Comparison of ENCODE assay signal across 8 cellular contexts in the genomic region with DNA sequence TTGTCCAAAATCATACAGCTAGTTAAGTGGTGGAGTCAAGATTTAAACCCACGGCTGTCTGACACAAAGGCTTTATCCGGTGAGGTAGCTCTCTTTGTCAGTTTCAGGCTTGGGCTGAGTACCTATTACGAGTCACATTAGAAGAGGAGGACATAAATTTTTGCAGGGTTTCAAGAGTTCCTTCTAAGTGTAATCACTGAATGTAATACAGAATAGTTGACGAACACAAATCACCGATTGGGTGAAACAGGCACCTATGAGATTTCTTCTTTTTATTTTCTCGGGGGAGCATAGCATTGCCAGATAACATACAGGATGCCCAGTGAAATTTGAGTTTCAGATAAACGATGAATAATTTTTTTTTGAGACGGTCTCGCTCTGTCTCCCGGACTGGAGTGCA. TPM values are rescaled to one million over a fixed set of nuclear protein-coding genes. Genes with fewer than 3 reads are reported as not detected.
DNase-seq lines count a peak whose midpoint lies in the region; ATAC-seq and TF ChIP-seq lines count a peak whose summit lies in the region.

No MANE protein-coding gene starts in this region.

- H3K36me3 ChIP-seq in thyroid gland = no peaks in the 10 kb centered on the region

- DNase-seq in activated CD8-positive, alpha-beta memory T cell treated with anti-CD3 and anti-CD28 coated beads, Interleukin-2, amount 10 ng/mL, durations not matched to agents 7 days and 5 days = no peak
- no peak for DNase-seq in activated CD8-positive, alpha-beta memory T cell treated with anti-CD3 and anti-CD28 coated beads, Interleukin-2, amount 50 U/mL, for 4 hours
- no peak for DNase-seq in activated T-helper 1 cell treated with anti-CD3 and anti-CD28 coated beads, Interleukin-12 subunit alpha, Interleukin-12 subunit beta, Interleukin-2, Interleukin-4 antibody, amounts not matched to agents 30 ng/mL and 10 ng/mL and 1 ng/mL, durations not matched to agents 14 hours and 24 hours and 36 hours (ENCODE audit: low spot score)
- DNase-seq in iris pigment epithelial cell (ENCODE audit: low read depth) (peak; percentile 52), thyroid gland (no peak), NOMO-1 (lab: John Stamatoyannopoulos, UW; ENCODE audit: unreplicated experiment in 2 of 2) (no peak), SIG-M5 (lab: John Stamatoyannopoulos, UW) (no peak)

- peak overlapping the region; percentile 94 for H3K4me3 Mint-ChIP-seq in activated CD8-positive, alpha-beta memory T cell treated with anti-CD3 and anti-CD28 coated beads, Interleukin-2, amount 10 ng/mL, durations not matched to agents 7 days and 5 days
- H3K4me3 Mint-ChIP-seq in activated T-helper 1 cell treated with anti-CD3 and anti-CD28 coated beads, Interleukin-12 subunit alpha, Interleukin-12 subunit beta, Interleukin-2, Interleukin-4 antibody, amounts not matched to agents 30 ng/mL and 10 ng/mL and 1 ng/mL, durations not matched to agents 14 hours and 24 hours and 36 hours = peak overlapping the region; percentile 98

- ATAC-seq in activated CD8-positive, alpha-beta memory T cell treated with anti-CD3 and anti-CD28 coated beads, Interleukin-2, amount 10 ng/mL, durations not matched to agents 7 days and 5 days = no peak
- ATAC-seq in GM21529 (IDR thresholded peaks at IDR 0.05; ENCODE audit: unreplicated experiment) = no peak

- no peak for TF ChIP-seq POLR2A in thyroid gland (IDR thresholded peaks at IDR 0.05)

- peak overlapping the region in 2 of 3 donors; percentile 62 to 96 for H3K4me3 ChIP-seq in thyroid gland (replicated peaks in 1 of 3)

- H3K9me3 ChIP-seq in thyroid gland = no peaks in the 10 kb centered on the region

- WGBS in thyroid gland, 2 donors = 40 to 45% methylated on average over 10 of the region's 10 CpGs

- intact Hi-C loops in activated T-helper 1 cell treated with anti-CD3 and anti-CD28 coated beads, Interleukin-12 subunit alpha, Interleukin-12 subunit beta, Interleukin-2, Interleukin-4 antibody, amounts not matched to agents 30 ng/mL and 10 ng/mL and 1 ng/mL, durations not matched to agents 14 hours and 24 hours and 36 hours (cut with micrococcal nuclease) = loop anchor here (2.0 kb wide), 2 partner anchors 85 to 199 kb away; no protein-coding TSS in a partner anchor
- intact Hi-C loops in thyroid gland (cut with DNase I) = no loop called here

- H3K27me3 ChIP-seq in thyroid gland = no peaks in the 10 kb centered on the region

- peaks cover 35% of the 10 kb centered on the region for H3K4me1 Mint-ChIP-seq in activated CD8-positive, alpha-beta memory T cell treated with anti-CD3 and anti-CD28 coated beads, Interleukin-2, amount 10 ng/mL, durations not matched to agents 7 days and 5 days
- H3K4me1 Mint-ChIP-seq in activated T-helper 1 cell treated with anti-CD3 and anti-CD28 coated beads, Interleukin-12 subunit alpha, Interleukin-12 subunit beta, Interleukin-2, Interleukin-4 antibody, amounts not matched to agents 30 ng/mL and 10 ng/mL and 1 ng/mL, durations not matched to agents 14 hours and 24 hours and 36 hours (ENCODE audit: low read depth) = peaks cover 17% of the 10 kb centered on the region

- CTCF ChIA-PET in activated CD8-positive, alpha-beta memory T cell treated with anti-CD3 and anti-CD28 coated beads, Interleukin-2, amount 10 ng/mL, durations not matched to agents 7 days and 5 days (lab: Charles Lee) = interaction anchor here (1.0 to 1.4 kb wide), 3 partner anchors 15 to 156 kb away, joined by 3 to 5 read pairs (median 3); no protein-coding TSS in a partner anchor

- no peak overlapping the region for H3K27ac ChIP-seq in thyroid gland

- no peaks in the 10 kb centered on the region for H3K9me3 Mint-ChIP-seq in activated CD8-positive, alpha-beta memory T cell treated with anti-CD3 and anti-CD28 coated beads, Interleukin-2, amount 10 ng/mL, durations not matched to agents 7 days and 5 days (ENCODE audit: low read depth)
- H3K9me3 Mint-ChIP-seq in activated T-helper 1 cell treated with anti-CD3 and anti-CD28 coated beads, Interleukin-12 subunit alpha, Interleukin-12 subunit beta, Interleukin-2, Interleukin-4 antibody, amounts not matched to agents 30 ng/mL and 10 ng/mL and 1 ng/mL, durations not matched to agents 14 hours and 24 hours and 36 hours = no peaks in the 10 kb centered on the region

- peaks cover 22% of the 10 kb centered on the region for H3K36me3 Mint-ChIP-seq in activated CD8-positive, alpha-beta memory T cell treated with anti-CD3 and anti-CD28 coated beads, Interleukin-2, amount 10 ng/mL, durations not matched to agents 7 days and 5 days
- peaks cover 9% of the 10 kb centered on the region for H3K36me3 Mint-ChIP-seq in activated T-helper 1 cell treated with anti-CD3 and anti-CD28 coated beads, Interleukin-12 subunit alpha, Interleukin-12 subunit beta, Interleukin-2, Interleukin-4 antibody, amounts not matched to agents 30 ng/mL and 10 ng/mL and 1 ng/mL, durations not matched to agents 14 hours and 24 hours and 36 hours (ENCODE audit: low read depth)

- H3K27me3 Mint-ChIP-seq in activated CD8-positive, alpha-beta memory T cell treated with anti-CD3 and anti-CD28 coated beads, Interleukin-2, amount 10 ng/mL, durations not matched to agents 7 days and 5 days = no peaks in the 10 kb centered on the region
- no peaks in the 10 kb centered on the region for H3K27me3 Mint-ChIP-seq in activated T-helper 1 cell treated with anti-CD3 and anti-CD28 coated beads, Interleukin-12 subunit alpha, Interleukin-12 subunit beta, Interleukin-2, Interleukin-4 antibody, amounts not matched to agents 30 ng/mL and 10 ng/mL and 1 ng/mL, durations not matched to agents 14 hours and 24 hours and 36 hours (ENCODE audit: insufficient read depth)

- H3K4me1 ChIP-seq in thyroid gland = peaks cover 4 to 14% of the 10 kb centered on the region in 2 donors

- no peak for TF ChIP-seq CTCF in thyroid gland (IDR thresholded peaks at IDR 0.05)

- H3K27ac Mint-ChIP-seq in activated CD8-positive, alpha-beta memory T cell treated with anti-CD3 and anti-CD28 coated beads, Interleukin-2, amount 10 ng/mL, durations not matched to agents 7 days and 5 days = peak overlapping the region; percentile 92
- peak overlapping the region; percentile 88 for H3K27ac Mint-ChIP-seq in activated T-helper 1 cell treated with anti-CD3 and anti-CD28 coated beads, Interleukin-12 subunit alpha, Interleukin-12 subunit beta, Interleukin-2, Interleukin-4 antibody, amounts not matched to agents 30 ng/mL and 10 ng/mL and 1 ng/mL, durations not matched to agents 14 hours and 24 hours and 36 hours

RNA-seq across cellular contexts. Expression of a gene that starts 0.8 kb away (rescaled TPM):
- 100 to 1,000 TPM; 187 to 223 TPM for total RNA-seq in activated CD8-positive, alpha-beta memory T cell treated with anti-CD3 and anti-CD28 coated beads, Interleukin-2, amount 10 ng/mL, durations not matched to agents 7 days and 5 days
- total RNA-seq in activated T-helper 1 cell treated with anti-CD3 and anti-CD28 coated beads, Interleukin-12 subunit alpha, Interleukin-12 subunit beta, Interleukin-2, Interleukin-4 antibody, amounts not matched to agents 30 ng/mL and 10 ng/mL and 1 ng/mL, durations not matched to agents 14 hours and 24 hours and 36 hours = 276 and 285 TPM in 2 replicates
- total RNA-seq in thyroid gland = 100 to 1,000 TPM in 2 of 4 donors, 10 to 100 TPM in 2; 77.1 to 110 (median 96.5) TPM

RNA-seq across cellular contexts. Expression of a gene that starts 26.7 kb away (rescaled TPM):
- 10 to 100 TPM; 29.9 to 35.7 TPM for total RNA-seq in activated CD8-positive, alpha-beta memory T cell treated with anti-CD3 and anti-CD28 coated beads, Interleukin-2, amount 10 ng/mL, durations not matched to agents 7 days and 5 days
- total RNA-seq in activated T-helper 1 cell treated with anti-CD3 and anti-CD28 coated beads, Interleukin-12 subunit alpha, Interleukin-12 subunit beta, Interleukin-2, Interleukin-4 antibody, amounts not matched to agents 30 ng/mL and 10 ng/mL and 1 ng/mL, durations not matched to agents 14 hours and 24 hours and 36 hours = 26.9 and 27.3 TPM in 2 replicates
- total RNA-seq in thyroid gland = 10 to 100 TPM; 24.2 to 38.0 (median 33.7) TPM

RNA-seq across cellular contexts. Expression of a gene that starts 57.0 kb away (rescaled TPM):
- 10 to 100 TPM; 55.2 to 70.3 TPM for total RNA-seq in activated CD8-positive, alpha-beta memory T cell treated with anti-CD3 and anti-CD28 coated beads, Interleukin-2, amount 10 ng/mL, durations not matched to agents 7 days and 5 days
- total RNA-seq in activated T-helper 1 cell treated with anti-CD3 and anti-CD28 coated beads, Interleukin-12 subunit alpha, Interleukin-12 subunit beta, Interleukin-2, Interleukin-4 antibody, amounts not matched to agents 30 ng/mL and 10 ng/mL and 1 ng/mL, durations not matched to agents 14 hours and 24 hours and 36 hours = 98.9 and 101 TPM in 2 replicates
- total RNA-seq in thyroid gland = 10 to 100 TPM; 53.4 to 74.5 (median 57.8) TPM
